In the genomic region with DNA sequence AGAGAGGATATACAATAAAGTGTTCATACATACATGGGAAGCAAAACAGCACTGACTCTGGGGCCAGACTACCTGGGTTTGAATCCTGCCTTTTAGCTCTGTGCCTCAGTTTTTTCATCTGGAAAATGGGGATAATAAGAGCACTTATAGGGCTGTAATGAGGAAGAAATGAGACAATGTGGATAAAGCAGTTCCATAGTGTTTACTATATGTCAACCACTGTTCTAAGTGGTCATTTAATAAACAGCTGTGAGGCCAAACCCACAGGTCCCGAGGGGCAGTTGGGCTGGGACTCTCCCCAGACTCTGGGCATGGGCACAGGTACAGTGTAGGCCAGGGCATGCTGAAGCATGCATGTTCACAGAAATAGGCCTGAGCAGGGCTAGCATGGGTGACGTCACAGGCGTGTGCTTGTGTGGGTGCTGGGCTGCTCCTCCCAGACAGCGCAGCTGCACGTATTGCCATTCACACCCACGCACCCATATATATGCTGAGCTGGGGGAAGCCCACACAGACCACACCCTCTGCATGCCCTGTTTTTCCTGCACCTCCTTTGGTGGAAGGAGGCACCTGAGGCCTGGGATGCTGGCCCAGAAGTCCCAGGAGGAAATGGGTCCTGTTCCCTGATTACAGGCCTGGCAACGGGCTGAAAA, we compare ENCODE assay signal across 1 cellular context.
TF ChIP-seq lines count a peak whose summit lies in the region.

No MANE protein-coding gene starts in this region.

TF ChIP-seq in H1, 55 proteins besides CTCF, POLR2A, EP300 and RAD21:
- no peak for TF ChIP-seq MAFK (IDR thresholded peaks at IDR 0.05; ENCODE audit: low read depth, low read length)
- TF ChIP-seq CREB1 (IDR thresholded peaks at IDR 0.05) = no peak
- TF ChIP-seq YY1 (IDR thresholded peaks at IDR 0.05; ENCODE audit: low read depth, low read length) = no peak
- TF ChIP-seq KDM1A (IDR thresholded peaks at IDR 0.05; ENCODE audit: borderline replicate concordance, low read length) = peak; percentile 30; the same call in 1 of the 2 replicates
- TF ChIP-seq, protein P1, sequence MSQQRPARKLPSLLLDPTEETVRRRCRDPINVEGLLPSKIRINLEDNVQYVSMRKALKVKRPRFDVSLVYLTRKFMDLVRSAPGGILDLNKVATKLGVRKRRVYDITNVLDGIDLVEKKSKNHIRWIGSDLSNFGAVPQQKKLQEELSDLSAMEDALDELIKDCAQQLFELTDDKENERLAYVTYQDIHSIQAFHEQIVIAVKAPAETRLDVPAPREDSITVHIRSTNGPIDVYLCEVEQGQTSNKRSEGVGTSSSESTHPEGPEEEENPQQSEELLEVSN (IDR thresholded peaks at IDR 0.05) = no peak
- no peak for TF ChIP-seq USF2 (IDR thresholded peaks at IDR 0.05; ENCODE audit: low read length)
